12 cellular contexts compared by ENCODE assay signal in genomic region chr4:81652069-81652478, GRCh38.
DNase-seq lines count a peak whose midpoint lies in the region; ATAC-seq, FAIRE-seq and TF ChIP-seq lines count a peak whose summit lies in the region.
"Had no signal": no experiment of that assay in that cellular context is flagged by ENCODE, and none has a peak within 500 bp of the region (broad histone marks: within the 10 kb centered on the region; RNA-seq: fewer than 3 reads in every experiment).

No MANE protein-coding gene starts in this region.

- no peak overlapping the region for H3K23ac ChIP-seq in H1 (ENCODE audit: insufficient read length)

- no peak overlapping the region for H2BK15ac ChIP-seq in H1 (ENCODE audit: low read length)

- peak overlapping the region; percentile 31 for H3K14ac ChIP-seq in H1 (ENCODE audit: insufficient read length)

- no peak overlapping the region for H2AK5ac ChIP-seq in H1 (ENCODE audit: low read depth, low read length)

- H3K4ac ChIP-seq in H1 (replicated peaks; ENCODE audit: insufficient read length, low read depth, low read length): no peak overlapping the region

- H3K4me1 Mint-ChIP-seq in progenitor cell of endocrine pancreas (ENCODE audit: low read depth): peaks cover 28% of the 10 kb centered on the region

- H2BK12ac ChIP-seq in H1 (ENCODE audit: low read depth, low read length): no peak overlapping the region

- no peaks in the 10 kb centered on the region for H3K79me1 ChIP-seq in H1 (ENCODE audit: low read depth, low read length)

- FAIRE-seq in H1 (lab: Jason Lieb, UNC): no peak

- no peak overlapping the region for H3K9ac ChIP-seq in BLaER1 treated with 17β-estradiol and CSF1 and Interleukin-3, amounts not matched to agents 10 nM and 100 nM
- peak overlapping the region; percentile 56 for H3K9ac ChIP-seq in Loucy (ENCODE audit: low read depth, low read length, poor library complexity, severe bottlenecking)
- H3K9ac ChIP-seq in H1 (replicated peaks in 1 of 4; ENCODE audit: extremely low read depth in 1 of 4, low read depth in 3 of 4, low read length in 3 of 4): no peak overlapping the region

- H3K9me3 ChIP-seq in BLaER1 treated with 17β-estradiol and CSF1 and Interleukin-3, amounts not matched to agents 10 nM and 100 nM (replicated peaks in 1 of 11): peaks cover 1 to 14% (median 8%) of the 10 kb centered on the region in 11 experiments; a peak in 13 of 22 replicates
- no peaks in the 10 kb centered on the region for H3K9me3 ChIP-seq in Loucy (ENCODE audit: insufficient read depth, low read depth, low read length)
- H3K9me3 ChIP-seq in H1 (ENCODE audit: insufficient read depth in 2 of 2, low read depth in 1 of 2, low read length in 1 of 2): no peaks in the 10 kb centered on the region

- H2AFZ ChIP-seq in Loucy (ENCODE audit: low read length) (peak overlapping the region; percentile 34; the same call in 1 of the 2 replicates), H1 (ENCODE audit: low read length) (no peak overlapping the region)
- H2AFZ ChIP-seq: GM23338 had no signal

- no peaks in the 10 kb centered on the region for H3K9me2 ChIP-seq in Loucy (replicated peaks; ENCODE audit: low read depth, low read length)

- ATAC-seq in HG03521 (IDR thresholded peaks at IDR 0.05; ENCODE audit: unreplicated experiment): no peak
- ATAC-seq: GM23338 had no signal

- peaks cover 43 to 59% (median 52%) of the 10 kb centered on the region in 10 experiments for H3K4me1 ChIP-seq in BLaER1 treated with 17β-estradiol and CSF1 and Interleukin-3, amounts not matched to agents 10 nM and 100 nM
- H3K4me1 ChIP-seq in Loucy (ENCODE audit: insufficient read depth, low read length, poor library complexity, severe bottlenecking) (peaks cover 52% of the 10 kb centered on the region), H1 (replicated peaks in 1 of 4; ENCODE audit: control insufficient read depth in 3 of 4, insufficient read depth in 4 of 4, low read length in 3 of 4) (peaks cover 0 to 5% (median 1%) of the 10 kb centered on the region in 4 experiments; a peak in 3 of 7 replicates)

- H3K79me2 ChIP-seq in Loucy (ENCODE audit: insufficient read depth, low read length): no peaks in the 10 kb centered on the region
- H3K79me2 ChIP-seq in H1 (ENCODE audit: control insufficient read depth in 1 of 2, insufficient read depth in 2 of 2, low read length in 2 of 2): no peaks in the 10 kb centered on the region

- H4K5ac ChIP-seq in H1 (ENCODE audit: insufficient read length, low read depth, low read length): no peak overlapping the region

- WGBS in H1 (ENCODE audit: extremely low coverage in 1 of 2, insufficient coverage in 1 of 2, insufficient read length in 1 of 2, insufficient replicate concordance in 2 of 2, low coverage in 1 of 2, low lambda C conversion rate in 2 of 2, missing lambda C conversion rate in 1 of 2), 2 experiments: 80% methylated on average over 2 of the region's 2 CpGs; no CpG with 5 or more reads in 1 of the 2 experiments

- TF ChIP-seq EP300 in H1 (IDR thresholded peaks at IDR 0.05; ENCODE audit: borderline replicate concordance in 1 of 2, low read depth in 2 of 2, low read length in 2 of 2): no peak

- H4K91ac ChIP-seq in H1 (replicated peaks; ENCODE audit: insufficient read length, low read length): no peak overlapping the region

- H3K27me3 Mint-ChIP-seq in progenitor cell of endocrine pancreas: no peaks in the 10 kb centered on the region

- no peak overlapping the region for H2BK5ac ChIP-seq in H1 (ENCODE audit: low read depth, low read length)

- no peaks in the 10 kb centered on the region for H3K36me3 Mint-ChIP-seq in progenitor cell of endocrine pancreas (ENCODE audit: insufficient read depth)

- no peak overlapping the region for H2BK120ac ChIP-seq in H1 (replicated peaks; ENCODE audit: low read depth, low read length)

- peaks cover 12% of the 10 kb centered on the region for H3F3A ChIP-seq in Loucy (ENCODE audit: low read depth)

- no peak overlapping the region for H3K4me3 Mint-ChIP-seq in progenitor cell of endocrine pancreas (ENCODE audit: low read depth)
- H3K4me3 Mint-ChIP-seq: GM23338 had no signal

- CTCF ChIA-PET in H1 (lab: Charles Lee; ENCODE audit: partially characterized antibody): interaction anchor here (1.1 kb wide), 1 partner anchor 247 kb away, joined by 3 read pairs; no protein-coding TSS in a partner anchor

- no peak for TF ChIP-seq RAD21 in H1 (IDR thresholded peaks at IDR 0.05 in 1 of 2, conservative IDR thresholded peaks at IDR 0.05 in 1 of 2; ENCODE audit: low read depth in 2 of 2, low read length in 2 of 2)

- H2BK20ac ChIP-seq in H1 (ENCODE audit: low read length): no peak overlapping the region

- no peaks in the 10 kb centered on the region for H4K20me1 ChIP-seq in BLaER1 treated with 17β-estradiol and CSF1 and Interleukin-3, amounts not matched to agents 10 nM and 100 nM
- H4K20me1 ChIP-seq in Loucy (ENCODE audit: insufficient read depth, low read length, poor library complexity, severe bottlenecking) (no peaks in the 10 kb centered on the region), H1 (replicated peaks in 1 of 2; ENCODE audit: control insufficient read depth in 1 of 2, insufficient read depth in 2 of 2, low read length in 2 of 2) (no peaks in the 10 kb centered on the region)

- H3K4me2 ChIP-seq in BLaER1 treated with 17β-estradiol and CSF1 and Interleukin-3, amounts not matched to agents 10 nM and 100 nM: peak overlapping the region in 10 of 11 experiments; percentile 1 to 86 (median 58); a peak in 13 of 22 replicates
- H3K4me2 ChIP-seq in Loucy (ENCODE audit: low read depth, low read length, poor library complexity, severe bottlenecking): no peak overlapping the region
- no peak overlapping the region for H3K4me2 ChIP-seq in H1 (ENCODE audit: insufficient read depth in 1 of 2, low read depth in 2 of 2, low read length in 2 of 2)
- H3K4me2 ChIP-seq: GM23338 had no signal

- H4K8ac ChIP-seq in H1 (ENCODE audit: extremely low read depth, insufficient read depth, low read length): peak overlapping the region; percentile 35; the same call in 1 of the 2 replicates

- H3K56ac ChIP-seq in H1 (replicated peaks; ENCODE audit: insufficient read length, low read depth, low read length): no peak overlapping the region

- peaks cover 14% of the 10 kb centered on the region for H3K9me3 Mint-ChIP-seq in progenitor cell of endocrine pancreas (ENCODE audit: low read depth)
- H3K9me3 Mint-ChIP-seq: GM23338 had no signal

- H3K23me2 ChIP-seq in H1 (ENCODE audit: low read depth, low read length): no peaks in the 10 kb centered on the region

- H3K27ac ChIP-seq in BLaER1 treated with 17β-estradiol and CSF1 and Interleukin-3, amounts not matched to agents 10 nM and 100 nM: no peak overlapping the region
- no peak overlapping the region for H3K27ac ChIP-seq in H1 (ENCODE audit: low read depth, low read length)
- H3K27ac ChIP-seq: C4-2B had no signal

- no peak for DNase-seq in H1 (ENCODE audit: low read depth in 1 of 2, low spot score in 2 of 2)
- no peak for DNase-seq in progenitor cell of endocrine pancreas (ENCODE audit: low spot score, unreplicated experiment)
- DNase-seq in RPMI8226: no peak
- DNase-seq in NCI-H2227 treated with DMSO at 0.1 percent for 48 hours (lab: John Stamatoyannopoulos, UW): no peak
- no peak for DNase-seq in NCI-H1105 treated with DMSO at 0.1 percent for 48 hours (lab: John Stamatoyannopoulos, UW)
- DNase-seq: cortex of kidney, NCI-H446 treated with DMSO at 0.1 percent for 48 hours had no signal

- POLR2A ChIA-PET in H1 (lab: Charles Lee; ENCODE audit: partially characterized antibody): interaction anchor here (0.6 to 1.1 kb wide), 2 partner anchors 13 to 617 kb away, joined by 3 read pairs; no protein-coding TSS in a partner anchor

- no peaks in the 10 kb centered on the region for H3K27me3 ChIP-seq in BLaER1 treated with 17β-estradiol and CSF1 and Interleukin-3, amounts not matched to agents 10 nM and 100 nM
- no peaks in the 10 kb centered on the region for H3K27me3 ChIP-seq in Loucy (ENCODE audit: insufficient read depth, low read length, poor library complexity, severe bottlenecking)
- H3K27me3 ChIP-seq in H1 (replicated peaks in 1 of 4; ENCODE audit: control insufficient read depth in 3 of 4, extremely low read depth in 1 of 4, insufficient read depth in 3 of 4, low read length in 3 of 4): peaks cover 7 to 15% (median 11%) of the 10 kb centered on the region in 4 experiments

- H3K18ac ChIP-seq in H1 (ENCODE audit: extremely low read depth, low read length): no peak overlapping the region

- H3K4me3 ChIP-seq in BLaER1 treated with 17β-estradiol and CSF1 and Interleukin-3, amounts not matched to agents 10 nM and 100 nM: no peak overlapping the region
- no peak overlapping the region for H3K4me3 ChIP-seq in Loucy (ENCODE audit: low read length, poor library complexity, severe bottlenecking)
- H3K4me3 ChIP-seq in H1 (ENCODE audit: extremely low read depth in 1 of 4, insufficient read depth in 2 of 4, low read depth in 3 of 4, low read length in 4 of 4): no peak overlapping the region
- H3K4me3 ChIP-seq: GM23338 had no signal

- TF ChIP-seq CTCF in Loucy (conservative IDR thresholded peaks at IDR 0.05; ENCODE audit: low read length): no peak
- no peak for TF ChIP-seq CTCF in H1 (IDR thresholded peaks at IDR 0.05; ENCODE audit: control extremely low read depth in 1 of 3, insufficient read depth in 1 of 3, low read depth in 1 of 3, low read length in 3 of 3)
- TF ChIP-seq CTCF in progenitor cell of endocrine pancreas (IDR thresholded peaks at IDR 0.05; ENCODE audit: unreplicated experiment): no peak

- peak overlapping the region; percentile 24 for H3K27ac Mint-ChIP-seq in progenitor cell of endocrine pancreas
- H3K27ac Mint-ChIP-seq: GM23338 had no signal

- no peaks in the 10 kb centered on the region for H3K36me3 ChIP-seq in BLaER1 treated with 17β-estradiol and CSF1 and Interleukin-3, amounts not matched to agents 10 nM and 100 nM
- H3K36me3 ChIP-seq in Loucy (ENCODE audit: insufficient read depth, low read length) (no peaks in the 10 kb centered on the region), H1 (ENCODE audit: control insufficient read depth in 2 of 4, insufficient read depth in 4 of 4, low read length in 3 of 4) (no peaks in the 10 kb centered on the region)

- no peak for TF ChIP-seq POLR2A in H1 (IDR thresholded peaks at IDR 0.05; ENCODE audit: control extremely low read depth in 1 of 2, low read depth in 2 of 2, low read length in 2 of 2)

TF ChIP-seq in H1, 55 proteins besides CTCF, POLR2A, EP300 and RAD21 (continues in another document):
- no peak for TF ChIP-seq FOSL1 (IDR thresholded peaks at IDR 0.05; ENCODE audit: insufficient read depth, low read depth, low read length)
- no peak for TF ChIP-seq CHD1 (IDR thresholded peaks at IDR 0.05; ENCODE audit: low read depth, low read length)
- no peak for TF ChIP-seq YY1 (IDR thresholded peaks at IDR 0.05; ENCODE audit: low read depth, low read length)
- TF ChIP-seq CHD2 (IDR thresholded peaks at IDR 0.05; ENCODE audit: low read length): no peak
- no peak for TF ChIP-seq USF2 (IDR thresholded peaks at IDR 0.05; ENCODE audit: low read length)

Comparison
In these comparisons a context has a peak if more than half of its experiments do, and no peak if none do; other contexts are left out.
1. H3K4me2 ChIP-seq: peak in BLaER1 treated with 17β-estradiol and CSF1 and Interleukin-3, amounts not matched to agents 10 nM and 100 nM (10 of 11); none in Loucy (single experiment) and H1 (0 of 2).